Comparison of ENCODE assay signal across 8 cellular contexts in genomic region chr2:148876190-148876588, GRCh38. TPM values are rescaled to one million over a fixed set of nuclear protein-coding genes. Genes with fewer than 3 reads are reported as not detected.
DNase-seq lines count a peak whose midpoint lies in the region; ATAC-seq and TF ChIP-seq lines count a peak whose summit lies in the region.

No MANE protein-coding gene starts in this region.

- no peaks in the 10 kb centered on the region for H3K79me2 ChIP-seq in trophoblast cell (ENCODE audit: control insufficient read depth, insufficient read depth, low read length, poor library complexity)

- H3K23ac ChIP-seq in trophoblast cell (ENCODE audit: low read length) = peak overlapping the region; percentile 20

- H3K9me3 ChIP-seq in trophoblast cell (ENCODE audit: insufficient read depth, low read depth, low read length) = peaks cover 1% of the 10 kb centered on the region
- no peaks in the 10 kb centered on the region for H3K9me3 ChIP-seq in MG63

- POLR2A ChIA-PET in GM10248 (lab: Yijun Ruan, JAX) = no interaction called here

- H3K27me3 ChIP-seq in trophoblast cell (ENCODE audit: insufficient read depth, low read length) = peaks cover 10% of the 10 kb centered on the region
- H3K27me3 ChIP-seq in MG63 = peaks cover 21% of the 10 kb centered on the region

- no peak overlapping the region for H2BK5ac ChIP-seq in trophoblast cell (ENCODE audit: low read depth, low read length, poor library complexity)

- ATAC-seq in GM19328 (IDR thresholded peaks at IDR 0.05; ENCODE audit: unreplicated experiment) = no peak

- H2AFZ ChIP-seq in trophoblast cell (ENCODE audit: insufficient read depth, low read length, poor library complexity) = peak overlapping the region; percentile 9

- H3K4me2 ChIP-seq in trophoblast cell (ENCODE audit: low read length) = peak overlapping the region; percentile 91

- H3K18ac ChIP-seq in trophoblast cell (ENCODE audit: low read length) = no peak overlapping the region

- H3K79me1 ChIP-seq in trophoblast cell (ENCODE audit: low read length) = no peaks in the 10 kb centered on the region

- H3K36me3 ChIP-seq in trophoblast cell (ENCODE audit: control insufficient read depth in 1 of 2, insufficient read depth in 2 of 2, low read length in 2 of 2) (no peaks in the 10 kb centered on the region), MG63 (no peaks in the 10 kb centered on the region)

- no peak overlapping the region for H3K4ac ChIP-seq in trophoblast cell (ENCODE audit: low read depth, low read length)

- TF ChIP-seq CTCF in GM10248 (IDR thresholded peaks at IDR 0.05; ENCODE audit: control extremely low read depth, extremely low read depth, low read depth, missing control alignments) = no peak

- DNase-seq in GM10248 (ENCODE audit: extremely low spot score) (peak; percentile 26), NCI-H774 (lab: John Stamatoyannopoulos, UW) (peak; percentile 4), ecto neural progenitor cell (ENCODE audit: low spot score) (peak; percentile 83), trophoblast cell (no peak), posterior vena cava (ENCODE audit: low spot score) (no peak), AG08395 (ENCODE audit: low spot score) (no peak), MG63 (no peak)

- H4K91ac ChIP-seq in trophoblast cell (ENCODE audit: low read depth, low read length) = no peak overlapping the region

- H4K8ac ChIP-seq in trophoblast cell (ENCODE audit: low read depth, low read length) = no peak overlapping the region

- no CpG with 5 or more reads among the region's 26 CpGs for WGBS in trophoblast cell (ENCODE audit: extremely low coverage, insufficient coverage, insufficient read length)

- no peak overlapping the region for H3K14ac ChIP-seq in trophoblast cell (ENCODE audit: low read length)

- peaks cover 8 to 15% of the 10 kb centered on the region in 2 experiments for H3K4me1 ChIP-seq in trophoblast cell (ENCODE audit: control insufficient read depth in 1 of 2, insufficient read depth in 2 of 2, low read length in 2 of 2)

- H3K4me3 ChIP-seq in trophoblast cell (ENCODE audit: low read depth, low read length) = peak overlapping the region; percentile 55
- H3K4me3 ChIP-seq in MG63 = no peak overlapping the region

- H2BK12ac ChIP-seq in trophoblast cell (ENCODE audit: low read length) = no peak overlapping the region

- H2BK120ac ChIP-seq in trophoblast cell (ENCODE audit: insufficient read depth, low read length, poor library complexity) = no peak overlapping the region

- H2AK5ac ChIP-seq in trophoblast cell (ENCODE audit: low read length) = no peak overlapping the region

- H4K12ac ChIP-seq in trophoblast cell (ENCODE audit: low read depth, low read length) = no peak overlapping the region

- intact Hi-C loops in posterior vena cava (cut with DNase I) = no loop called here

- CTCF ChIA-PET in GM10248 (lab: Yijun Ruan, JAX) = no interaction called here

- H3K9ac ChIP-seq in trophoblast cell (ENCODE audit: low read length) = no peak overlapping the region

- no peak overlapping the region for H3K27ac ChIP-seq in trophoblast cell (ENCODE audit: low read depth, low read length)

RNA-seq across cellular contexts. Expression of gene KIF5C, which starts 1.2 kb away (rescaled TPM):
- polyA plus RNA-seq in trophoblast cell (2013) = 1.7 and 1.8 TPM in 2 replicates
- 1 to 10 TPM in 1 of 2 donors, under 1 TPM in 1; 0.95 to 1.3 TPM for total RNA-seq in posterior vena cava
- 0.13 and 0.96 TPM in 2 replicates for total RNA-seq in MG63 (2014; rRNA removed; shearing (Covaris generic); ENCODE audit: low replicate concordance)

Comparison
In these comparisons a context has a peak if more than half of its experiments do, and no peak if none do; other contexts are left out.
1. DNase-seq: peak in GM10248 (single experiment), NCI-H774 (single experiment) and ecto neural progenitor cell (single experiment); none in trophoblast cell (0 of 2), posterior vena cava (single experiment), AG08395 (single experiment) and MG63 (single experiment).